17 cellular contexts compared by ENCODE assay signal in genomic region chr1:40740039-40740991, GRCh38. TPM values are rescaled to one million over a fixed set of nuclear protein-coding genes. Genes with fewer than 3 reads are reported as not detected.
A peak's percentile ranks its signal among the peaks of the same experiment; 100 is the strongest.
DNase-seq lines count a peak whose midpoint lies in the region; ATAC-seq, FAIRE-seq and TF ChIP-seq lines count a peak whose summit lies in the region.
"Had no signal": no experiment of that assay in that cellular context is flagged by ENCODE, and none has a peak within 500 bp of the region (broad histone marks: within the 10 kb centered on the region; RNA-seq: fewer than 3 reads in every experiment).

No MANE protein-coding gene starts in this region.

- intact Hi-C loops in left colon (cut with DNase I, micrococcal nuclease) = no loop called here

- H3K27me3 Mint-ChIP-seq in activated T-helper 17 cell treated with anti-CD3 and anti-CD28 coated beads, Interleukin-2, amount 50 U/mL, for 72 hours = no peaks in the 10 kb centered on the region
- H3K27me3 Mint-ChIP-seq in chondrocyte (ENCODE audit: low read depth) = no peaks in the 10 kb centered on the region
- H3K27me3 Mint-ChIP-seq in CD8-positive, alpha-beta memory T cell = no peaks in the 10 kb centered on the region
- H3K27me3 Mint-ChIP-seq: activated naive CD4-positive, alpha-beta T cell treated with anti-CD3 and anti-CD28 coated beads, Interleukin-2, amount 10 ng/mL, durations not matched to agents 7 days and 5 days had no signal

- 40 to 54% (median 47%) methylated on average over 6 of the region's 6 CpGs for WGBS in small intestine, 3 donors

- no peaks in the 10 kb centered on the region for H3K9me3 Mint-ChIP-seq in activated T-helper 17 cell treated with anti-CD3 and anti-CD28 coated beads, Interleukin-2, amount 50 U/mL, for 72 hours
- H3K9me3 Mint-ChIP-seq in chondrocyte (ENCODE audit: low read depth) = peaks cover 4% of the 10 kb centered on the region
- H3K9me3 Mint-ChIP-seq in CD8-positive, alpha-beta memory T cell = no peaks in the 10 kb centered on the region
- H3K9me3 Mint-ChIP-seq: activated naive CD4-positive, alpha-beta T cell treated with anti-CD3 and anti-CD28 coated beads, Interleukin-2, amount 10 ng/mL, durations not matched to agents 7 days and 5 days had no signal

- peak overlapping the region in 1 of 2 donors; percentile 7 for H3K27ac ChIP-seq in small intestine (ENCODE audit: low read depth in 1 of 2, low read length in 1 of 2)
- H3K27ac ChIP-seq in CD8-positive, alpha-beta memory T cell (ENCODE audit: low read depth, low read length) = no peak overlapping the region

- FAIRE-seq in small intestine (lab: Jason Lieb, UNC) = no peak

- H3K36me3 ChIP-seq in small intestine (ENCODE audit: control insufficient read depth in 2 of 2, insufficient read depth in 2 of 2, low read length in 2 of 2) (peaks cover 3 to 12% of the 10 kb centered on the region in 2 donors), MG63 (peaks cover 8% of the 10 kb centered on the region)
- H3K36me3 ChIP-seq in CD8-positive, alpha-beta memory T cell (ENCODE audit: insufficient read depth, low read length) = peaks cover 10% of the 10 kb centered on the region
- H3K36me3 ChIP-seq: thoracic aorta had no signal

- H3K27me3 ChIP-seq in small intestine (ENCODE audit: control insufficient read depth in 2 of 2, insufficient read depth in 2 of 2, low read length in 2 of 2) = no peaks in the 10 kb centered on the region
- no peaks in the 10 kb centered on the region for H3K27me3 ChIP-seq in MG63
- H3K27me3 ChIP-seq in CD8-positive, alpha-beta memory T cell (ENCODE audit: insufficient read depth, low read length, poor library complexity, severe bottlenecking) = no peaks in the 10 kb centered on the region

- DNase-seq in HuH-7.5 (ENCODE audit: low spot score) (peak; percentile 20), left colon (no peak), small intestine (peak; percentile 12), chondrocyte (ENCODE audit: low spot score) (no peak), MG63 (no peak)
- DNase-seq in CD8-positive, alpha-beta memory T cell = no peak
- DNase-seq: activated naive CD4-positive, alpha-beta T cell treated with anti-CD3 and anti-CD28 coated beads, Interleukin-2, amount 10 ng/mL, durations not matched to agents 7 days and 5 days; Calu3; caudate nucleus; NCI-H1436; NCI-H526 treated with DMSO at 0.1 percent for 48 hours; T-helper 9 cell had no signal

- H3K4me3 Mint-ChIP-seq in activated T-helper 17 cell treated with anti-CD3 and anti-CD28 coated beads, Interleukin-2, amount 50 U/mL, for 72 hours = peak overlapping the region; percentile 12
- no peak overlapping the region for H3K4me3 Mint-ChIP-seq in chondrocyte (ENCODE audit: unreplicated experiment)
- no peak overlapping the region for H3K4me3 Mint-ChIP-seq in CD8-positive, alpha-beta memory T cell
- H3K4me3 Mint-ChIP-seq: activated naive CD4-positive, alpha-beta T cell treated with anti-CD3 and anti-CD28 coated beads, Interleukin-2, amount 10 ng/mL, durations not matched to agents 7 days and 5 days had no signal

- peak overlapping the region; percentile 70 for H3K27ac Mint-ChIP-seq in activated T-helper 17 cell treated with anti-CD3 and anti-CD28 coated beads, Interleukin-2, amount 50 U/mL, for 72 hours
- H3K27ac Mint-ChIP-seq in chondrocyte (ENCODE audit: unreplicated experiment) = no peak overlapping the region
- H3K27ac Mint-ChIP-seq in CD8-positive, alpha-beta memory T cell = peak overlapping the region in 4 of 8 donors; percentile 17 to 68 (median 55)
- H3K27ac Mint-ChIP-seq: activated naive CD4-positive, alpha-beta T cell treated with anti-CD3 and anti-CD28 coated beads, Interleukin-2, amount 10 ng/mL, durations not matched to agents 7 days and 5 days had no signal

- peaks cover 29% of the 10 kb centered on the region for H3K4me1 Mint-ChIP-seq in activated T-helper 17 cell treated with anti-CD3 and anti-CD28 coated beads, Interleukin-2, amount 50 U/mL, for 72 hours
- peaks cover 17% of the 10 kb centered on the region for H3K4me1 Mint-ChIP-seq in chondrocyte (ENCODE audit: low read depth)
- peaks cover 28 to 71% (median 52%) of the 10 kb centered on the region in 3 donors for H3K4me1 Mint-ChIP-seq in CD8-positive, alpha-beta memory T cell

- ATAC-seq in activated T-helper 17 cell treated with anti-CD3 and anti-CD28 coated beads, Interleukin-2, amount 50 U/mL, for 72 hours (replicated peaks) = no peak
- peak; percentile 21 for ATAC-seq in left colon
- no peak for ATAC-seq in GM21619 (IDR thresholded peaks at IDR 0.05; ENCODE audit: unreplicated experiment)

- peaks cover 72% of the 10 kb centered on the region for H3K36me3 Mint-ChIP-seq in activated T-helper 17 cell treated with anti-CD3 and anti-CD28 coated beads, Interleukin-2, amount 50 U/mL, for 72 hours (ENCODE audit: low read depth)
- H3K36me3 Mint-ChIP-seq in chondrocyte (ENCODE audit: low read depth) = peaks cover 18% of the 10 kb centered on the region
- H3K36me3 Mint-ChIP-seq in CD8-positive, alpha-beta memory T cell = peaks cover 13 to 70% (median 17%) of the 10 kb centered on the region in 3 donors

- H3K4me1 ChIP-seq in small intestine (ENCODE audit: control insufficient read depth in 2 of 2, insufficient read depth in 1 of 2, low read depth in 1 of 2, low read length in 1 of 2) = peaks cover 0 to 3% of the 10 kb centered on the region in 2 donors
- peaks cover 9% of the 10 kb centered on the region for H3K4me1 ChIP-seq in CD8-positive, alpha-beta memory T cell (ENCODE audit: insufficient read depth, low read length)

- no peaks in the 10 kb centered on the region for H3K9me3 ChIP-seq in small intestine (ENCODE audit: control insufficient read depth, low read depth)
- peaks cover 10% of the 10 kb centered on the region for H3K9me3 ChIP-seq in MG63
- H3K9me3 ChIP-seq in CD8-positive, alpha-beta memory T cell (ENCODE audit: low read length) = no peaks in the 10 kb centered on the region
- H3K9me3 ChIP-seq: thoracic aorta had no signal

- CTCF ChIA-PET in CD8-positive, alpha-beta memory T cell (lab: Charles Lee) = no interaction called here

- H3K4me3 ChIP-seq in small intestine (ENCODE audit: low read depth in 1 of 2, low read length in 2 of 2) (no peak overlapping the region), MG63 (no peak overlapping the region)
- H3K4me3 ChIP-seq in CD8-positive, alpha-beta memory T cell (ENCODE audit: low read length) = no peak overlapping the region
- H3K4me3 ChIP-seq: smooth muscle cell, thoracic aorta had no signal

- POLR2A ChIA-PET in CD8-positive, alpha-beta memory T cell (lab: Charles Lee) = no interaction called here

- TF ChIP-seq CTCF in chondrocyte (IDR thresholded peaks at IDR 0.05) = no peak

RNA-seq across cellular contexts. Expression of gene KCNQ4, which starts 43.3 kb away (rescaled TPM):
- 1 to 10 TPM in 1 of 2 donors, under 1 TPM in 1; 0.45 to 1.5 TPM for total RNA-seq in activated T-helper 17 cell treated with anti-CD3 and anti-CD28 coated beads, Interleukin-2, amount 50 U/mL, for 72 hours
- total RNA-seq in left colon (1 to 10 TPM; 2.1 to 2.4 TPM), chondrocyte (0.60 to 3.4 TPM (median 3.0 TPM) in 3 replicates)
- polyA plus RNA-seq in small intestine = 1 to 10 TPM in 2 of 3 donors, under 1 TPM in 1; 0.45 to 1.9 (median 1.4) TPM
- total RNA-seq in MG63 (2014; rRNA removed; shearing (Covaris generic); ENCODE audit: low replicate concordance) = not detected in 2 replicates
- under 1 TPM; 0.09 to 0.16 TPM for total RNA-seq in CD8-positive, alpha-beta memory T cell
- polyA plus RNA-seq in CD8-positive, alpha-beta memory T cell = not detected
- total RNA-seq: RPMI7951, smooth muscle cell had no signal

RNA-seq across cellular contexts. Expression of gene NFYC, which starts 48.8 kb away (rescaled TPM):
- 10 to 100 TPM; 61.2 to 65.2 TPM for total RNA-seq in activated T-helper 17 cell treated with anti-CD3 and anti-CD28 coated beads, Interleukin-2, amount 50 U/mL, for 72 hours
- total RNA-seq in left colon (10 to 100 TPM; 62.5 TPM), chondrocyte (34.2 to 49.2 TPM (median 35.8 TPM) in 3 replicates)
- 10 to 100 TPM; 35.7 to 49.2 (median 35.9) TPM for polyA plus RNA-seq in small intestine
- total RNA-seq in MG63 (2014; rRNA removed; shearing (Covaris generic); ENCODE audit: low replicate concordance) = 10.7 and 16.4 TPM in 2 replicates
- 10 to 100 TPM; 61.3 to 61.6 TPM for total RNA-seq in CD8-positive, alpha-beta memory T cell
- polyA plus RNA-seq in CD8-positive, alpha-beta memory T cell = 51.3 TPM

Comparison
In these comparisons a context has a peak if more than half of its experiments do, and no peak if none do; other contexts are left out.
1. DNase-seq: peak in HuH-7.5 (single experiment) and small intestine (single experiment); none in left colon (0 of 2), chondrocyte (single experiment), MG63 (single experiment) and CD8-positive, alpha-beta memory T cell (0 of 5).